ENCODE assay signal across 10 cellular contexts in the genomic region with DNA sequence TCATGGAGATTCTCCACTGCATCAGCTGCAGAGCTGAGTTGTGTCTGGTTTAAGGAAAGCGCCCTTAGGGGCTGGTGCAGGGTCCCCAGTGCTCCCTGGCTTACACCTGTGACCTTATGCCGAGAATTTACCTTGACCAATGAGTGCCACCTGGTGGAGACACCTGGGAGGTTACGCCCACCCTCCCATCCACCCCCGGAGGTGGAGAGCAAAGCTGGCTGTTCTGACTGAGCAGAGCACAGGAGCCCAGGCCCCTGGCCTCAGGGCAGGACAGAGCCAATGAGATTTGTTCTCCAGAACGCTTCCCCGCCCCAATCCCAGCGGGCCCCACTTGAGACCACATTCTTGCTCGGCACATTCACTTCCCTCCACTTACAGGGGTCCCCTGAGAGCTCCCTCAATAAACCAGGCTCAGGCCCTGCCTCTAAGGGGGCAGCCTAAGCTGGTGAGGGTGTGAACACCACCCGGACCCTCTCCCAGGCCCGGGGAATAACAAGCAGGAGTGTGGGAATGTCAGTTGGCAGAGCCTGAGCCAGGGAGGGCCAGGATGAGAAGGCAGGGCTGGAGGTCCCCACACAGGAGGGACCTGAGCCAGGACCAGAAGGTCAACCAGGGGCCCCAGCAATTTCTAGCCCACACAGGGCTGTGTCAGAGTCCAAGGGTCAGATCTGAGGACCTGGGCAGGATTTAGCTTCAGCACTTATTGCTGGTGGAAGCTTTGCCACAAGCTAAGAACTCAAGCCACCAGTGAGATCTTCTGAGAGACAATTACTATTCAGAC.
DNase-seq lines count a peak whose midpoint lies in the region; ATAC-seq and TF ChIP-seq lines count a peak whose summit lies in the region.
"Had no signal": no experiment of that assay in that cellular context is flagged by ENCODE, and none has a peak within 500 bp of the region (broad histone marks: within the 10 kb centered on the region; RNA-seq: fewer than 3 reads in every experiment).

No MANE protein-coding gene starts in this region.

- H3K9me3 ChIP-seq in esophagus squamous epithelium (no peaks in the 10 kb centered on the region), tibial artery (no peaks in the 10 kb centered on the region)

- no peak for TF ChIP-seq POLR2A in esophagus squamous epithelium (IDR thresholded peaks at IDR 0.05)

- DNase-seq in CD14-positive monocyte (ENCODE audit: low spot score), result no peak
- DNase-seq in NCI-H774 (lab: John Stamatoyannopoulos, UW), result peak; percentile 14
- DNase-seq in iPS DF 4.7 (ENCODE audit: extremely low read depth, low spot score), result peak; percentile 60
- DNase-seq in esophagus squamous epithelium (lab: John Stamatoyannopoulos, UW), result no peak
- no peak for DNase-seq in tibial artery
- DNase-seq: stimulated activated CD4-positive, alpha-beta T cell treated with anti-CD3 and anti-CD28 coated beads, Interleukin-2, amount 100 ng/mL, for 48 hours had no signal

- peaks cover 0 to 5% (median 1%) of the 10 kb centered on the region in 7 donors for H3K9me3 Mint-ChIP-seq in CD14-positive monocyte
- H3K9me3 Mint-ChIP-seq: T-helper 1 cell treated with Interleukin-12 subunit alpha and Interleukin-12 subunit beta and Interleukin-4 antibody, amounts not matched to agents 30 μg/mL and 1 μg/mL, for 36 hours had no signal

- H3K4me1 Mint-ChIP-seq in CD14-positive monocyte, result no peaks in the 10 kb centered on the region

- no peaks in the 10 kb centered on the region for H3K4me1 ChIP-seq in esophagus squamous epithelium
- no peaks in the 10 kb centered on the region for H3K4me1 ChIP-seq in tibial artery

- H3K4me3 ChIP-seq in GM12875 (ENCODE audit: low read depth, low read length) (no peak overlapping the region), esophagus squamous epithelium (no peak overlapping the region), tibial artery (no peak overlapping the region)

- H3K27ac Mint-ChIP-seq in CD14-positive monocyte, result no peak overlapping the region
- H3K27ac Mint-ChIP-seq: T-helper 1 cell treated with Interleukin-12 subunit alpha and Interleukin-12 subunit beta and Interleukin-4 antibody, amounts not matched to agents 30 μg/mL and 1 μg/mL, for 36 hours had no signal

- TF ChIP-seq CTCF in CD14-positive monocyte (IDR thresholded peaks at IDR 0.05) (peak; percentile 11), GM12875 (IDR thresholded peaks at IDR 0.05; ENCODE audit: borderline replicate concordance, insufficient read depth, low read depth, low read length) (peak; percentile 50; the same call in 1 of the 2 replicates), esophagus squamous epithelium (IDR thresholded peaks at IDR 0.05) (peak in 3 of 6 experiments; percentile 6 to 51 (median 41)), tibial artery (IDR thresholded peaks at IDR 0.05) (no peak)

- no peak for ATAC-seq in HG03354 (IDR thresholded peaks at IDR 0.05; ENCODE audit: poor library complexity, severe bottlenecking, unreplicated experiment)
- ATAC-seq in GM21367 (IDR thresholded peaks at IDR 0.05; ENCODE audit: unreplicated experiment), result no peak

- intact Hi-C loops in CD14-positive monocyte (cut with micrococcal nuclease), result no loop called here
- intact Hi-C loops in esophagus squamous epithelium (cut with DNase I), result no loop called here
- intact Hi-C loops in tibial artery (cut with DNase I; ENCODE audit: low total_unique reads), result no loop called here

- WGBS in esophagus squamous epithelium, 2 donors, result 66% methylated on average over 6 of the region's 10 CpGs; no CpG with 5 or more reads in 1 of the 2 donors

- H3K36me3 Mint-ChIP-seq in CD14-positive monocyte, result no peaks in the 10 kb centered on the region

- H3K27me3 ChIP-seq in esophagus squamous epithelium (peaks cover 0 to 9% (median 0%) of the 10 kb centered on the region in 4 donors), tibial artery (peaks cover 0 to 4% of the 10 kb centered on the region in 2 donors)

- H3K36me3 ChIP-seq in esophagus squamous epithelium, result no peaks in the 10 kb centered on the region
- no peaks in the 10 kb centered on the region for H3K36me3 ChIP-seq in tibial artery

- no peak overlapping the region for H3K4me3 Mint-ChIP-seq in CD14-positive monocyte
- H3K4me3 Mint-ChIP-seq: T-helper 1 cell treated with Interleukin-12 subunit alpha and Interleukin-12 subunit beta and Interleukin-4 antibody, amounts not matched to agents 30 μg/mL and 1 μg/mL, for 36 hours had no signal

- H3K27ac ChIP-seq in esophagus squamous epithelium, result no peak overlapping the region
- H3K27ac ChIP-seq in tibial artery, result no peak overlapping the region

- H3K27me3 Mint-ChIP-seq in CD14-positive monocyte (ENCODE audit: low read depth in 3 of 3), result peaks cover 7 to 15% (median 13%) of the 10 kb centered on the region in 3 donors

Comparison
In these comparisons a context has a peak if more than half of its experiments do, and no peak if none do; other contexts are left out.
1. DNase-seq: peak in NCI-H774 (single experiment) and iPS DF 4.7 (single experiment); none in CD14-positive monocyte (single experiment), esophagus squamous epithelium (single experiment) and tibial artery (0 of 2).
2. CTCF ChIP-seq: peak in CD14-positive monocyte (single experiment) and GM12875 (single experiment); none in tibial artery (0 of 2).